Comparison of ENCODE assay signal across 8 cellular contexts in the genomic region with DNA sequence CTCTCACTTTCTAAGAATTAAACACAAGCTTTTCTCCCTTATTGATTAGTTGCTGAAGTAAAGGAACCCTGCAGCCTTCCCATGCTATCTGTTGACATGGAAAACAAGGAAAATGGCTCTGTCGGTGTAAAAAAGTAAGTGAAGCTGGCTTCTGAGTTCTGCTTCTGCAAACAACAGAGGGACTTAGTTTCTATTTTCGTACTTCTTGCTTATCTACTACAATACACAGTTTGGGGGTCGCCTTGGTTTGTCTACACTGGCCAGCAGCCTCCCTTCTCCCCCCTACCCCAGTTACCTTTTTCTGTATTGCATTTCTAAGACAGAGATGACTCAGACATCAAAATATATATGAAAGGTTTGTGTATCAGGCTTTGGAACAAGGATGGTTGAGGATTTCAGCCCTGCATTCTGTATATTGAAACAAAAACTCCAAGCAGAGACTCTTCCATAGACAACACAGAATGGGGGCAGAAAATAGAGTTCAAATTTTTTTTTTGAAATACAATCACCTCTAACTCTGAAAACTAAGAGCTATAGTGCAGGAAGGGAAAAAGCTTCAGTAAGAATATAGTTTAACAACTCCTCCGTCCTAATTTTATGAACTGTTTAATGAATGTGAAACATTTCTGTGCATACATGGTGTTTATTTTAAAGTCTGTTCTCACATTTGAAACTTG. TPM values are rescaled to one million over a fixed set of nuclear protein-coding genes. Genes with fewer than 3 reads are reported as not detected.
DNase-seq lines count a peak whose midpoint lies in the region; ATAC-seq and TF ChIP-seq lines count a peak whose summit lies in the region.

No MANE protein-coding gene starts in this region.

- no peaks in the 10 kb centered on the region; the same call in none of the 2 replicates for H3F3A ChIP-seq in PC-9 (ENCODE audit: insufficient read depth, low read depth)

- H3K79me2 ChIP-seq in PC-9 (ENCODE audit: low read depth), result no peaks in the 10 kb centered on the region

- no peak overlapping the region for H2AFZ ChIP-seq in PC-9

- ATAC-seq in left lobe of liver (no peak), HG03280 (IDR thresholded peaks at IDR 0.05; ENCODE audit: unreplicated experiment) (no peak)

- no peak overlapping the region for H3K4me3 ChIP-seq in CD4-positive, alpha-beta memory T cell (ENCODE audit: low read length in 2 of 2)
- H3K4me3 ChIP-seq in astrocyte of the spinal cord (ENCODE audit: low read depth, low read length), result peak overlapping the region; percentile 38
- peak overlapping the region; percentile 6 for H3K4me3 ChIP-seq in mucosa of stomach (ENCODE audit: low read length)
- H3K4me3 ChIP-seq in PC-9, result no peak overlapping the region

- H3K36me3 ChIP-seq in CD4-positive, alpha-beta memory T cell (ENCODE audit: insufficient read depth, low read length), result no peaks in the 10 kb centered on the region
- no peaks in the 10 kb centered on the region for H3K36me3 ChIP-seq in mucosa of stomach (ENCODE audit: control insufficient read depth, insufficient read depth, low read length)
- H3K36me3 ChIP-seq in PC-9 (ENCODE audit: low read depth), result no peaks in the 10 kb centered on the region

- H3K9me3 ChIP-seq in CD4-positive, alpha-beta memory T cell (ENCODE audit: control insufficient read depth in 1 of 2, low read length in 2 of 2), result no peaks in the 10 kb centered on the region
- H3K9me3 ChIP-seq in mucosa of stomach (ENCODE audit: control insufficient read depth, low read length), result no peaks in the 10 kb centered on the region
- H3K9me3 ChIP-seq in PC-9 (ENCODE audit: insufficient read depth, low read depth), result 0 out of 2 replicates have a peak, but pooled peaks cover 5% of the 10 kb centered on the region

- no peaks in the 10 kb centered on the region for H3K9me2 ChIP-seq in PC-9 (ENCODE audit: insufficient read depth)

- TF ChIP-seq CTCF in astrocyte of the spinal cord (IDR thresholded peaks at IDR 0.05; ENCODE audit: low read depth, low read length), result no peak
- no peak for TF ChIP-seq CTCF in PC-9 (conservative IDR thresholded peaks at IDR 0.05)

- no peaks in the 10 kb centered on the region for H4K20me1 ChIP-seq in PC-9 (ENCODE audit: insufficient read depth)

- H3K4me2 ChIP-seq in PC-9, result no peak overlapping the region

- CTCF ChIA-PET in CD4-positive, alpha-beta memory T cell (lab: Charles Lee; ENCODE audit: partially characterized antibody), result interaction anchor here (1.0 to 1.1 kb wide), 2 partner anchors 132 to 955 kb away, joined by 3 read pairs; no protein-coding TSS in a partner anchor
- CTCF ChIA-PET in PC-9 (lab: Charles Lee), result no interaction called here

- H3K4me1 Mint-ChIP-seq in CD4-positive, alpha-beta memory T cell, result peaks cover 9 to 33% (median 25%) of the 10 kb centered on the region in 4 donors

- H3K9me3 Mint-ChIP-seq in CD4-positive, alpha-beta memory T cell, result peaks cover 0 to 17% (median 13%) of the 10 kb centered on the region in 8 donors

- H3K9ac ChIP-seq in mucosa of stomach (ENCODE audit: low read length), result peak overlapping the region; percentile 64

- no peak overlapping the region for H3K27ac Mint-ChIP-seq in CD4-positive, alpha-beta memory T cell

- H3K27me3 Mint-ChIP-seq in CD4-positive, alpha-beta memory T cell, result peaks cover 7 to 22% of the 10 kb centered on the region in 2 donors

- BruUV-seq in PC-9 (replicated peaks; lab: Mats Ljungman, UMichigan), result no TSS peak

- H3K27ac ChIP-seq in CD4-positive, alpha-beta memory T cell (ENCODE audit: low read depth, low read length), result no peak overlapping the region
- no peak overlapping the region for H3K27ac ChIP-seq in PC-9

- peaks cover 3 to 7% of the 10 kb centered on the region in 2 donors for H3K36me3 Mint-ChIP-seq in CD4-positive, alpha-beta memory T cell

- in situ Hi-C loops in KBM-7 (cut with MboI; ENCODE audit: low pct_unique_long_range_greater_than_20kb, low sequenced_read_pairs) (loop anchor here (25.0 kb wide), 1 partner anchor 166 kb away; a partner anchor contains a TSS), astrocyte of the spinal cord (cut with HindIII; ENCODE audit: low sequenced_read_pairs) (no loop called here)

- H3K4me3 Mint-ChIP-seq in CD4-positive, alpha-beta memory T cell, result peak overlapping the region; percentile 2 to 60 (median 24)

- POLR2A ChIA-PET in CD4-positive, alpha-beta memory T cell (lab: Charles Lee; ENCODE audit: partially characterized antibody), result interaction anchor here (1.3 kb wide), 1 partner anchor 159 kb away, joined by 3 read pairs; a partner anchor contains a TSS
- POLR2A ChIA-PET in PC-9 (lab: Charles Lee; ENCODE audit: unreplicated experiment), result interaction anchor here (0.7 kb wide), 1 partner anchor 271 kb away, joined by 4 read pairs; a partner anchor contains a TSS

- DNase-seq in CD4-positive, alpha-beta memory T cell, result no peak
- DNase-seq in KBM-7, result peak; percentile 42
- peak; percentile 51 for DNase-seq in astrocyte of the spinal cord (ENCODE audit: low read depth, low spot score)
- DNase-seq in iPS-NIHi7 (ENCODE audit: extremely low spot score), result no peak
- no peak for DNase-seq in PC-9
- DNase-seq in left lobe of liver (ENCODE audit: low spot score), result no peak

- intact Hi-C loops in CD4-positive, alpha-beta memory T cell (cut with micrococcal nuclease), result loop anchor here (2.0 to 5.0 kb wide), 2 partner anchors 129 to 158 kb away; a partner anchor contains a TSS
- intact Hi-C loops in PC-9 (cut with micrococcal nuclease; ENCODE audit: unreplicated experiment), result no loop called here

- H3K4me1 ChIP-seq in CD4-positive, alpha-beta memory T cell (ENCODE audit: insufficient read depth, low read length), result peaks cover 29% of the 10 kb centered on the region
- H3K4me1 ChIP-seq in mucosa of stomach (ENCODE audit: control insufficient read depth, insufficient read depth, low read length) (peaks cover 19% of the 10 kb centered on the region), PC-9 (replicated peaks; ENCODE audit: insufficient read depth) (peaks cover 24% of the 10 kb centered on the region)

- peaks cover 3% of the 10 kb centered on the region for H3K27me3 ChIP-seq in CD4-positive, alpha-beta memory T cell (ENCODE audit: insufficient read depth, low read length)
- H3K27me3 ChIP-seq in mucosa of stomach (ENCODE audit: control insufficient read depth, insufficient read depth, low read length) (no peaks in the 10 kb centered on the region), PC-9 (ENCODE audit: insufficient read depth, low read depth) (no peaks in the 10 kb centered on the region)

RNA-seq across cellular contexts. Expression of a gene that starts 1.8 kb away (rescaled TPM):
- not detected for total RNA-seq in CD4-positive, alpha-beta memory T cell
- polyA plus RNA-seq in CD4-positive, alpha-beta memory T cell, result under 1 TPM in 1 of 2 donors, not detected in 1; 0.22 TPM
- total RNA-seq in PC-9 (2021), result 0.90 and 2.5 TPM in 2 replicates
- total RNA-seq in left lobe of liver, result 0.23 TPM

Comparison
In these comparisons a context has a peak if more than half of its experiments do, and no peak if none do; other contexts are left out.
1. DNase-seq: peak in KBM-7 (single experiment) and astrocyte of the spinal cord (single experiment); none in CD4-positive, alpha-beta memory T cell (0 of 5), iPS-NIHi7 (single experiment), PC-9 (0 of 2) and left lobe of liver (single experiment).
2. H3K4me3 ChIP-seq: peak in astrocyte of the spinal cord (single experiment) and mucosa of stomach (single experiment); none in CD4-positive, alpha-beta memory T cell (0 of 2) and PC-9 (single experiment).